In the genomic region with DNA sequence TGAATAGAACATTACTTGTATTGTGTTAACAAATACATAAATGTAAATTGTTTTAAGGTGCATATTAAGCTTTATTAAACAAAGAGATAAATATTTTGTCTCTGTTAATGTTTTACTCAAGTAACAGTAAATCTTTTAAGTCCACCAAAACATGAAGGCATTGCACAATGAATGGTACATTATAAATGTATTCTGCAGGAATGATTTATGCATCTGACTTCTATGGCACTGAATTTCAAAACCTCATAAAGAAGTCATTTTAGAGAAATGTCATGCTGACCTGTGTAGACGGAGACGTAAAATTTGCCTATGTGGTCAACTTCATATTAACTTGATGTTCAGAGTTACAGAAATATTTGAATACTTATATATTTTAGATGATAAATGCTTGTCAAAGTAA, we compare ENCODE assay signal across 21 cellular contexts.
"Had no signal": no experiment of that assay in that cellular context is flagged by ENCODE, and none has a peak within 500 bp of the region (broad histone marks: within the 10 kb centered on the region; RNA-seq: fewer than 3 reads in every experiment).

No MANE protein-coding gene starts in this region.

- H3K27ac ChIP-seq: colonic mucosa, dorsolateral prefrontal cortex, upper lobe of left lung had no signal

- H3K4me1 ChIP-seq: colonic mucosa had no signal

- DNase-seq: activated B cell treated with CpG ODN at 0.5 μM for 24 hours; activated CD4-positive, alpha-beta memory T cell treated with anti-CD3 and anti-CD28 coated beads for 36 hours; activated CD4-positive, alpha-beta T cell treated with anti-CD3 and anti-CD28 coated beads for 4 hours; activated naive CD4-positive, alpha-beta T cell treated with Interleukin-2 at 50 U/mL for 16 hours; activated naive CD8-positive, alpha-beta T cell treated with anti-CD3 and anti-CD28 coated beads, Interleukin-2, amount 10 ng/mL, durations not matched to agents 7 days and 5 days; activated T-cell treated with anti-CD3 and anti-CD28 coated beads, Interleukin-2, amount 50 U/mL, for 48 hours; amygdala; colonic mucosa; dorsolateral prefrontal cortex; effector memory CD8-positive, alpha-beta T cell; mucosa of descending colon; stimulated activated CD4-positive, alpha-beta T cell treated with anti-CD3 and anti-CD28 coated beads, Interleukin-4, amount 100 ng/mL, for 1 hour; stimulated activated naive CD4-positive, alpha-beta T cell; SW 1271; T-helper 17 cell; upper lobe of left lung had no signal

- H3K4me2 ChIP-seq: smooth muscle cell had no signal

- H3K4me1 Mint-ChIP-seq: activated B cell treated with CpG ODN at 0.5 μM for 24 hours had no signal

- H3K36me3 Mint-ChIP-seq: activated CD4-positive, alpha-beta memory T cell treated with anti-CD3 and anti-CD28 coated beads for 36 hours had no signal

- H3K27me3 Mint-ChIP-seq: activated B cell treated with CpG ODN at 0.5 μM for 24 hours; activated CD4-positive, alpha-beta memory T cell treated with anti-CD3 and anti-CD28 coated beads for 36 hours; activated naive CD8-positive, alpha-beta T cell treated with anti-CD3 and anti-CD28 coated beads, Interleukin-2, amount 10 ng/mL, durations not matched to agents 7 days and 5 days; effector memory CD8-positive, alpha-beta T cell; memory B cell; T-helper 17 cell had no signal

- H3K27me3 ChIP-seq: colonic mucosa, dorsolateral prefrontal cortex, esophagus muscularis mucosa, upper lobe of left lung had no signal

- FAIRE-seq: bronchial epithelial cell had no signal

- H3K27ac Mint-ChIP-seq: activated B cell treated with CpG ODN at 0.5 μM for 24 hours; activated CD4-positive, alpha-beta memory T cell treated with anti-CD3 and anti-CD28 coated beads for 36 hours; activated naive CD8-positive, alpha-beta T cell treated with anti-CD3 and anti-CD28 coated beads, Interleukin-2, amount 10 ng/mL, durations not matched to agents 7 days and 5 days; effector memory CD8-positive, alpha-beta T cell; memory B cell; T-helper 17 cell had no signal

- H3K9me3 ChIP-seq: colonic mucosa, esophagus muscularis mucosa, mucosa of descending colon, upper lobe of left lung had no signal

- H3K9me3 Mint-ChIP-seq: activated B cell treated with CpG ODN at 0.5 μM for 24 hours; activated CD4-positive, alpha-beta memory T cell treated with anti-CD3 and anti-CD28 coated beads for 36 hours; activated naive CD8-positive, alpha-beta T cell treated with anti-CD3 and anti-CD28 coated beads, Interleukin-2, amount 10 ng/mL, durations not matched to agents 7 days and 5 days; effector memory CD8-positive, alpha-beta T cell; memory B cell; neural crest cell had no signal

- H3K4me3 Mint-ChIP-seq: activated B cell treated with CpG ODN at 0.5 μM for 24 hours; activated CD4-positive, alpha-beta memory T cell treated with anti-CD3 and anti-CD28 coated beads for 36 hours; activated naive CD8-positive, alpha-beta T cell treated with anti-CD3 and anti-CD28 coated beads, Interleukin-2, amount 10 ng/mL, durations not matched to agents 7 days and 5 days; effector memory CD8-positive, alpha-beta T cell; memory B cell; neural crest cell; T-helper 17 cell had no signal
